ENCODE assay signal across 1 cellular context in the genomic region with DNA sequence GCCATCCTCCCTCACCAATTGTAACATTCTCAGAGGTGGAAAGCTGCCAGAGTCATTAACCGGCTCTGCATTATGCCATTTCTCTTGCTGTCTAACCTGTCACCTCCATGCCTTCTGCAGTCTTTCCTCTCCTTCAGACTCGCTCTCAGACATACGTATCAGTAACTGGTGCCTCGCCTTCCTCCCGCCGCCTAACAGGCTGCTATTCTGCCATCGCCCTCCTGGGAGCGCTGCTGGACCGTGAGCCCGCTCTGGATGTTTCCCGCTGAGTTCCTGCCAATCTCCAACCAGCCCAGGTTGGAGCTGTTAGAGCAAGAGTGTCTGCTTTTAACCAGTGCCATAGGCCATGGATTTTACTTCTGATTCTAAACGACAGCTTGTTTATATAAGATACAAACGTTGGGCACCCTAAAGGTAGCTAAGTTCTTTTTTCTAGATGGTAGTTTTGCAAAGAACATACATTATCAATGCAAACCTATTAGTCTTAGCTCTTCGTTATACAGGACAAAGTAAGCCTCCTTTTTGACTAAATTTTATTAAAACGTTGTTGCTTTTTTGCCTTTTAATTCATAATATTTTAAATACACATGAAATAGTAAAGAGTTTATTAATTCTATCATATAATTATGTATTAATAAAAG.
TF ChIP-seq lines count a peak whose summit lies in the region.

No MANE protein-coding gene starts in this region.

TF ChIP-seq in liver, 16 proteins besides CTCF, POLR2A, EP300 and RAD21 (continued from another document):
- TF ChIP-seq EGR1 (IDR thresholded peaks at IDR 0.05; ENCODE audit: low read depth in 2 of 2), result no peak
